Comparison of ENCODE assay signal across 1 cellular context in genomic region chr12:122394626-122395194, GRCh38.
TF ChIP-seq lines count a peak whose summit lies in the region.

No MANE protein-coding gene starts in this region.

TF ChIP-seq in K562, 482 proteins besides CTCF, POLR2A, EP300 and RAD21 (continued from another document):
- TF ChIP-seq BRF1 (IDR thresholded peaks at IDR 0.05; ENCODE audit: borderline replicate concordance, extremely low read depth, insufficient read length) = no peak
